Comparison of ENCODE assay signal across 1 cellular context in the genomic region with DNA sequence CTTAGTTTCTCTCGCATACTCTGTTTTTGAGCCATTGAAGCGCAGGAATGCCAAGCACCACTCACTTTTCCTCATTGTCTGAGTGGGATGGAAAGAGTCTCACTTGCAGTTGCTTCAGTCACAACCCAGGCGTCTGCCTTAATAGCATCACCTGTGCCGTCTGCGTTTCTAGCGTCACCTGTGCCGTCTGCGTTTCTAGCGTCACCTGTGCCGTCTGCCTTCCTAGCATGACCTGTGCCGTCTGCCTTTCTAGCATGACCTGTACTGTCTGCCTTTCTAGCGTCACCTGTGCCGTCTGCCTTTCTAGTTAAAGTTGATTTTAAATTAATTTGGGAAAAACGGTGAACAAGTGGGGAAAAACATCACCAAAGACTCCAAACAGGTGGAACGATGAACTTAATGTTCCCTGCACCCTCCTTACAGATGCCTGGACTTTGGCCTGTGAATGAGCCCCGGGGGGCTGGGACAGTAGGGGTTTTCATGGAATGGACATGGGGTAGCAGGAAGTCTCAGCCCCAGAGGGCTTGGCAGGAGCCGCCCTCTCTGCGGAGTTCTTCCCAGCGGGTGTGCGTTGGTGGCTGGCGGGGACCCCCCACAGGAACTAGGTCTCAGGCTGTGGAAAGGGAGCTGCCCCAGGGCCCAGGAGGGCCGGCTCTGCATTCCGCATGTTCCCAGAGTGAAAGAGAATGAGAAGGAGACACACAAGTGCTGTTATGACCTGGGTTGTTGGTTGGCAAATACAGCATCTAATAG.
TF ChIP-seq lines count a peak whose summit lies in the region.

No MANE protein-coding gene starts in this region.

TF ChIP-seq in HepG2, 621 proteins besides CTCF, POLR2A, EP300 and RAD21:
- no peak for TF ChIP-seq ATF1 (CRISPR knock-in tag; IDR thresholded peaks at IDR 0.05)
- TF ChIP-seq ZNF549 (CRISPR knock-in tag; IDR thresholded peaks at IDR 0.05), result no peak
- TF ChIP-seq HNRNPK (IDR thresholded peaks at IDR 0.05; ENCODE audit: low read depth, low read length, poor library complexity, severe bottlenecking), result no peak
- no peak for TF ChIP-seq ZNF792 (CRISPR knock-in tag; IDR thresholded peaks at IDR 0.05)
- TF ChIP-seq, protein P1, sequence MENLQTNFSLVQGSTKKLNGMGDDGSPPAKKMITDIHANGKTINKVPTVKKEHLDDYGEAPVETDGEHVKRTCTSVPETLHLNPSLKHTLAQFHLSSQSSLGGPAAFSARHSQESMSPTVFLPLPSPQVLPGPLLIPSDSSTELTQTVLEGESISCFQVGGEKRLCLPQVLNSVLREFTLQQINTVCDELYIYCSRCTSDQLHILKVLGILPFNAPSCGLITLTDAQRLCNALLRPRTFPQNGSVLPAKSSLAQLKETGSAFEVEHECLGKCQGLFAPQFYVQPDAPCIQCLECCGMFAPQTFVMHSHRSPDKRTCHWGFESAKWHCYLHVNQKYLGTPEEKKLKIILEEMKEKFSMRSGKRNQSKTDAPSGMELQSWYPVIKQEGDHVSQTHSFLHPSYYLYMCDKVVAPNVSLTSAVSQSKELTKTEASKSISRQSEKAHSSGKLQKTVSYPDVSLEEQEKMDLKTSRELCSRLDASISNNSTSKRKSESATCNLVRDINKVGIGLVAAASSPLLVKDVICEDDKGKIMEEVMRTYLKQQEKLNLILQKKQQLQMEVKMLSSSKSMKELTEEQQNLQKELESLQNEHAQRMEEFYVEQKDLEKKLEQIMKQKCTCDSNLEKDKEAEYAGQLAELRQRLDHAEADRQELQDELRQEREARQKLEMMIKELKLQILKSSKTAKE (CRISPR knock-in tag; IDR thresholded peaks at IDR 0.05; ENCODE audit: borderline replicate concordance), result no peak
- no peak for TF ChIP-seq RARA (CRISPR knock-in tag; IDR thresholded peaks at IDR 0.05)
- TF ChIP-seq, protein P2, sequence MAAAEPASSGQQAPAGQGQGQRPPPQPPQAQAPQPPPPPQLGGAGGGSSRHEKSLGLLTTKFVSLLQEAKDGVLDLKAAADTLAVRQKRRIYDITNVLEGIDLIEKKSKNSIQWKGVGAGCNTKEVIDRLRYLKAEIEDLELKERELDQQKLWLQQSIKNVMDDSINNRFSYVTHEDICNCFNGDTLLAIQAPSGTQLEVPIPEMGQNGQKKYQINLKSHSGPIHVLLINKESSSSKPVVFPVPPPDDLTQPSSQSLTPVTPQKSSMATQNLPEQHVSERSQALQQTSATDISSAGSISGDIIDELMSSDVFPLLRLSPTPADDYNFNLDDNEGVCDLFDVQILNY (CRISPR knock-in tag; conservative IDR thresholded peaks at IDR 0.05), result no peak
- no peak for TF ChIP-seq CCDC6 (CRISPR knock-in tag; IDR thresholded peaks at IDR 0.05)
